In the genomic region with DNA sequence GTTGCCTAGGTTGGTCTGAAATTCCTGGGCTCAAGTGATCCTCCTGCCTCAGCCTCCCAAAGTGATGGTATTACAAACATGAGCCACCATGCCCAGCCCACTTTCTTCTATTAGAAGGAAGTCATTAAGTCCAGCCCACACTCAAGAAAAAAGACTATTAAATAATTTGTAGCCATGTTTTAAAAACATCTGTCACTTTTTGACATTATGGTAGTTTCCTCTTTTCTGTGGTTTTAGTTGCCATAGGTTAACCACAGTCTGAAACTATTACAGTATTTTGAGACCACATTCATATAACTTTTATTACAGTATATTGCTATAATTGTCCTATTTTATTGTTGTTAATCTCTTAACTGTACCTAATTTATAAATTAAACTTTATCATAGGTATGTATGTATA, we compare ENCODE assay signal across 14 cellular contexts. TPM values are rescaled to one million over a fixed set of nuclear protein-coding genes. Genes with fewer than 3 reads are reported as not detected.
DNase-seq lines count a peak whose midpoint lies in the region; ATAC-seq and TF ChIP-seq lines count a peak whose summit lies in the region.
"Had no signal": no experiment of that assay in that cellular context is flagged by ENCODE, and none has a peak within 500 bp of the region (broad histone marks: within the 10 kb centered on the region; RNA-seq: fewer than 3 reads in every experiment).

No MANE protein-coding gene starts in this region.

- no peak overlapping the region for H3K4me3 Mint-ChIP-seq in CD14-positive monocyte
- H3K4me3 Mint-ChIP-seq: GM23338, immature natural killer cell had no signal

- H3K27ac Mint-ChIP-seq in CD14-positive monocyte = peak overlapping the region in 6 of 7 donors; percentile 58 to 84 (median 64)
- H3K27ac Mint-ChIP-seq: GM23338 had no signal

- TF ChIP-seq CTCF in CD14-positive monocyte (IDR thresholded peaks at IDR 0.05) (no peak), HL-60 (IDR thresholded peaks at IDR 0.05; ENCODE audit: insufficient read depth, low read length) (no peak), SU-DHL-6 (IDR thresholded peaks at IDR 0.05; ENCODE audit: insufficient read depth, low read length, poor library complexity, severe bottlenecking) (no peak)

- ATAC-seq in GM18868 (IDR thresholded peaks at IDR 0.05; ENCODE audit: unreplicated experiment) (peak; percentile 73), left lobe of liver (no peak)
- ATAC-seq: GM23338, PC-3 had no signal

- H3K9me3 ChIP-seq in SU-DHL-6 (ENCODE audit: insufficient read depth, low read length) = no peaks in the 10 kb centered on the region
- H3K9me3 ChIP-seq: prostate gland had no signal

- H3K27me3 ChIP-seq in HL-60 (ENCODE audit: insufficient read depth, poor library complexity, severe bottlenecking) (no peaks in the 10 kb centered on the region), SU-DHL-6 (ENCODE audit: low read length) (no peaks in the 10 kb centered on the region)

- H3K79me2 ChIP-seq in SU-DHL-6 (ENCODE audit: insufficient read depth, low read length) = peaks cover 10% of the 10 kb centered on the region

- H3K27ac ChIP-seq in HL-60 (replicated peaks) = 0 out of 2 replicates have a peak overlapping the region, but pooled peaks have one; percentile 11
- peak overlapping the region; percentile 93 for H3K27ac ChIP-seq in SU-DHL-6 (ENCODE audit: low read depth, low read length)
- H3K27ac ChIP-seq: prostate gland had no signal

- peaks cover 14% of the 10 kb centered on the region for H3K4me1 Mint-ChIP-seq in CD14-positive monocyte
- H3K4me1 Mint-ChIP-seq: GM23338 had no signal

- H4K20me1 ChIP-seq in SU-DHL-6 (ENCODE audit: low read depth, low read length) = no peaks in the 10 kb centered on the region

- H3K4me3 ChIP-seq in HL-60 (replicated peaks; ENCODE audit: insufficient read depth, low read length) = no peak overlapping the region
- H3K4me3 ChIP-seq in SU-DHL-6 (ENCODE audit: insufficient read depth, low read length, poor library complexity, severe bottlenecking) = peak overlapping the region; percentile 24
- H3K4me3 ChIP-seq: GM23338, prostate gland had no signal

- H3K36me3 Mint-ChIP-seq in CD14-positive monocyte = peaks cover 74 to 89% of the 10 kb centered on the region in 2 donors

- H3K36me3 ChIP-seq in SU-DHL-6 (ENCODE audit: low read length) = peaks cover 34% of the 10 kb centered on the region
- H3K36me3 ChIP-seq: prostate gland had no signal

- DNase-seq in CD14-positive monocyte (ENCODE audit: low spot score) = no peak
- DNase-seq in HL-60 (ENCODE audit: low read depth in 1 of 2, low spot score in 1 of 2) = no peak
- DNase-seq in NCI-H1092 treated with DMSO at 0.1 percent for 48 hours (lab: John Stamatoyannopoulos, UW) = no peak
- DNase-seq in activated CD4-positive, alpha-beta T cell treated with anti-CD3 and anti-CD28 coated beads for 1 hour = no peak
- no peak for DNase-seq in left lobe of liver (ENCODE audit: low spot score)
- DNase-seq in activated CD4-positive, alpha-beta T cell treated with anti-CD3 and anti-CD28 coated beads, Interleukin-2, amount 50 U/mL, for 1 hour = no peak
- DNase-seq: cortex of kidney; immature natural killer cell; PC-3; stimulated activated naive CD4-positive, alpha-beta T cell had no signal

- H3F3A ChIP-seq in SU-DHL-6 (ENCODE audit: insufficient read depth) = peaks cover 30% of the 10 kb centered on the region

- no peaks in the 10 kb centered on the region for H3K9me2 ChIP-seq in SU-DHL-6 (replicated peaks; ENCODE audit: insufficient read depth, low read length)

- H3K4me2 ChIP-seq in SU-DHL-6 (ENCODE audit: low read depth, low read length, poor library complexity, severe bottlenecking) = peak overlapping the region; percentile 86
- H3K4me2 ChIP-seq: GM23338 had no signal

- intact Hi-C loops in CD14-positive monocyte (cut with micrococcal nuclease) = no loop called here

- no peak overlapping the region for H2AFZ ChIP-seq in SU-DHL-6 (ENCODE audit: low read depth, low read length, severe bottlenecking)
- H2AFZ ChIP-seq: GM23338 had no signal

- peaks cover 0 to 2% (median 2%) of the 10 kb centered on the region in 3 donors for H3K27me3 Mint-ChIP-seq in CD14-positive monocyte (ENCODE audit: low read depth in 3 of 3)

- no peak overlapping the region for H3K9ac ChIP-seq in SU-DHL-6 (ENCODE audit: low read length)

- no peaks in the 10 kb centered on the region for H3K9me3 Mint-ChIP-seq in CD14-positive monocyte
- H3K9me3 Mint-ChIP-seq: GM23338, immature natural killer cell had no signal

RNA-seq across cellular contexts. Expression of a gene that starts 31.9 kb away (rescaled TPM):
- polyA plus RNA-seq in CD14-positive monocyte = 1 to 10 TPM; 5.6 to 6.6 TPM
- total RNA-seq in left lobe of liver = 25.9 TPM

RNA-seq across cellular contexts. Expression of a gene that starts 55.2 kb away (rescaled TPM):
- 10 to 100 TPM in 1 of 2 donors, 1 to 10 TPM in 1; 7.6 to 11.8 TPM for polyA plus RNA-seq in CD14-positive monocyte
- total RNA-seq in left lobe of liver = 19.0 TPM
